ENCODE assay signal across 13 cellular contexts in the genomic region with DNA sequence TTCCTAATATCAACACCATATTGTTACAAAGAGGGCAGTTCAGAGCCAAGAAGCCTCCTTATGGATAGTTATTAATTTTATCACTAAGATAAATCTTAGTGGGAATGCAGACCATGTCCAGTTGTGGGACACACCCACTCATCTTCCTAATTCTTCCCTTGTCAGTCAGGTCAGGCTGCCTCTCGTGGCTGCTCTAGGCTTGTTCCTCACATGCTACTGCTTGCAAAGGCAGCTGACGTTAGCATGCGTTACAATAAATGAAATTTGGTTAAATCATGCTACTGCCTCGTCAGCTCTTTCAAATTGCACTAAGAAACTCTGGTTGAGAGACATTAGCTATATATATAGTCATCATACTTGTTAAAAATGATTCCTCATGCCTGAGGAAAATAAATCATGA.
A peak's percentile ranks its signal among the peaks of the same experiment; 100 is the strongest.
DNase-seq lines count a peak whose midpoint lies in the region; ATAC-seq and TF ChIP-seq lines count a peak whose summit lies in the region.
"Had no signal": no experiment of that assay in that cellular context is flagged by ENCODE, and none has a peak within 500 bp of the region (broad histone marks: within the 10 kb centered on the region; RNA-seq: fewer than 3 reads in every experiment).

No MANE protein-coding gene starts in this region.

- no peak overlapping the region for H3K27ac ChIP-seq in RWPE1
- H3K27ac ChIP-seq in epithelial cell of prostate, result peak overlapping the region; percentile 28
- H3K27ac ChIP-seq in trophoblast cell (ENCODE audit: low read depth, low read length), result no peak overlapping the region
- H3K27ac ChIP-seq: A549, C4-2B had no signal

- H2BK120ac ChIP-seq in trophoblast cell (ENCODE audit: insufficient read depth, low read length, poor library complexity), result no peak overlapping the region

- H3K4ac ChIP-seq in trophoblast cell (ENCODE audit: low read depth, low read length), result no peak overlapping the region

- ATAC-seq in GM19467 (IDR thresholded peaks at IDR 0.05; ENCODE audit: unreplicated experiment), result no peak
- ATAC-seq: A549, GM23338 had no signal

- no peaks in the 10 kb centered on the region for H3K79me2 ChIP-seq in trophoblast cell (ENCODE audit: control insufficient read depth, insufficient read depth, low read length, poor library complexity)

- no peak overlapping the region for H3K18ac ChIP-seq in trophoblast cell (ENCODE audit: low read length)

- no CpG with 5 or more reads among the region's 4 CpGs for WGBS in trophoblast cell (ENCODE audit: extremely low coverage, insufficient coverage, insufficient read length)

- H3K4me3 ChIP-seq in trophoblast cell (ENCODE audit: low read depth, low read length), result no peak overlapping the region
- H3K4me3 ChIP-seq: A549, GM23338 had no signal

- no peaks in the 10 kb centered on the region for H3K27me3 ChIP-seq in trophoblast cell (ENCODE audit: insufficient read depth, low read length)

- H2AK5ac ChIP-seq in trophoblast cell (ENCODE audit: low read length), result no peak overlapping the region

- no peak overlapping the region for H4K8ac ChIP-seq in trophoblast cell (ENCODE audit: low read depth, low read length)

- no peak overlapping the region for H3K14ac ChIP-seq in trophoblast cell (ENCODE audit: low read length)

- H3K23ac ChIP-seq in trophoblast cell (ENCODE audit: low read length), result no peak overlapping the region

- no peak overlapping the region for H4K91ac ChIP-seq in trophoblast cell (ENCODE audit: low read depth, low read length)

- H2BK12ac ChIP-seq in trophoblast cell (ENCODE audit: low read length), result no peak overlapping the region

- H3K36me3 ChIP-seq in trophoblast cell (ENCODE audit: control insufficient read depth in 1 of 2, insufficient read depth in 2 of 2, low read length in 2 of 2), result no peaks in the 10 kb centered on the region

- H3K9ac ChIP-seq in trophoblast cell (ENCODE audit: low read length), result no peak overlapping the region

- no peaks in the 10 kb centered on the region for H3K79me1 ChIP-seq in trophoblast cell (ENCODE audit: low read length)

- CTCF ChIA-PET in RWPE1 (lab: Yijun Ruan, JAX), result interaction anchor here (0.6 to 0.7 kb wide), 2 partner anchors 24 to 142 kb away, joined by 3 read pairs; no protein-coding TSS in a partner anchor

- DNase-seq in RWPE1 (ENCODE audit: low spot score), result peak; percentile 26
- peak; percentile 60 for DNase-seq in epithelial cell of prostate (ENCODE audit: low read depth, low spot score)
- DNase-seq in trophoblast cell, result peak; percentile 59 to 65
- DNase-seq in activated naive CD4-positive, alpha-beta T cell (lab: John Stamatoyannopoulos, UW), result no peak
- DNase-seq in 8988T, result no peak
- DNase-seq: AML-193; Caco-2; CD4-positive, alpha-beta T cell; HCEC 1CT had no signal

- H3K4me1 ChIP-seq in trophoblast cell (ENCODE audit: control insufficient read depth in 1 of 2, insufficient read depth in 2 of 2, low read length in 2 of 2), result peaks cover 0 to 6% of the 10 kb centered on the region in 2 experiments
- H3K4me1 ChIP-seq: A549, Caco-2 had no signal

- no peak overlapping the region for H2AFZ ChIP-seq in trophoblast cell (ENCODE audit: insufficient read depth, low read length, poor library complexity)
- H2AFZ ChIP-seq: GM23338 had no signal

- TF ChIP-seq CTCF in RWPE1 (conservative IDR thresholded peaks at IDR 0.05; ENCODE audit: low read depth), result no peak

- POLR2A ChIA-PET in RWPE1 (lab: Yijun Ruan, JAX; ENCODE audit: low non-redundant PET), result no interaction called here

- H3K4me2 ChIP-seq in trophoblast cell (ENCODE audit: low read length), result no peak overlapping the region
- H3K4me2 ChIP-seq: A549, GM23338 had no signal

- H4K12ac ChIP-seq in trophoblast cell (ENCODE audit: low read depth, low read length), result no peak overlapping the region

- H3K9me3 ChIP-seq in trophoblast cell (ENCODE audit: insufficient read depth, low read depth, low read length), result no peaks in the 10 kb centered on the region
- H3K9me3 ChIP-seq: A549, Caco-2 had no signal

- no peak overlapping the region for H2BK5ac ChIP-seq in trophoblast cell (ENCODE audit: low read depth, low read length, poor library complexity)

Comparison
In these comparisons a context has a peak if more than half of its experiments do, and no peak if none do; other contexts are left out.
1. DNase-seq: peak in RWPE1 (single experiment), epithelial cell of prostate (single experiment) and trophoblast cell (2 of 2); none in activated naive CD4-positive, alpha-beta T cell (0 of 4) and 8988T (single experiment).